In genomic region chr4:138243369-138243768, GRCh38 we compare ENCODE assay signal across 10 cellular contexts. TPM values are rescaled to one million over a fixed set of nuclear protein-coding genes. Genes with fewer than 3 reads are reported as not detected.
DNase-seq lines count a peak whose midpoint lies in the region; ATAC-seq, FAIRE-seq and TF ChIP-seq lines count a peak whose summit lies in the region.
"Had no signal": no experiment of that assay in that cellular context is flagged by ENCODE, and none has a peak within 500 bp of the region (broad histone marks: within the 10 kb centered on the region; RNA-seq: fewer than 3 reads in every experiment).

No MANE protein-coding gene starts in this region.

- ATAC-seq in HepG2 (no peak), right lobe of liver (no peak)
- ATAC-seq: CD8-positive, alpha-beta T cell had no signal

- intact Hi-C loops in HepG2 (cut with micrococcal nuclease; ENCODE audit: unreplicated experiment) = loop anchor here (5.0 to 10.0 kb wide), 2 partner anchors 209 to 314 kb away; no protein-coding TSS in a partner anchor
- intact Hi-C loops in right lobe of liver (cut with DNase I) = no loop called here
- intact Hi-C loops in colonic mucosa (cut with DNase I) = no loop called here

- no peaks in the 10 kb centered on the region for H3K36me3 Mint-ChIP-seq in type B pancreatic cell
- H3K36me3 Mint-ChIP-seq: CD8-positive, alpha-beta T cell had no signal

- FAIRE-seq in HepG2 (lab: Jason Lieb, UNC) = no peak

- H3K4me3 Mint-ChIP-seq in type B pancreatic cell = no peak overlapping the region
- H3K4me3 Mint-ChIP-seq: CD8-positive, alpha-beta T cell had no signal

- in situ Hi-C loops in HepG2 (cut with HindIII; ENCODE audit: extremely low pct_ligation_motif_present, low pct_unique_long_range_greater_than_20kb) = no loop called here

- TF ChIP-seq CTCF in HepG2 (CRISPR knock-in tag; IDR thresholded peaks at IDR 0.05) (no peak), right lobe of liver (IDR thresholded peaks at IDR 0.05) (no peak), colonic mucosa (IDR thresholded peaks at IDR 0.05) (no peak), type B pancreatic cell (conservative IDR thresholded peaks at IDR 0.05) (no peak)

- no TSS peak for BruUV-seq in HepG2 (replicated peaks; lab: Mats Ljungman, UMichigan)

- no peak for TF ChIP-seq POLR2A in HepG2 (IDR thresholded peaks at IDR 0.05; ENCODE audit: insufficient read depth in 1 of 2, low read depth in 2 of 2, low read length in 2 of 2)
- TF ChIP-seq POLR2A in right lobe of liver (IDR thresholded peaks at IDR 0.05) = no peak

- H3K36me3 ChIP-seq in HepG2 (replicated peaks in 1 of 2; ENCODE audit: control insufficient read depth in 1 of 2, insufficient read depth in 2 of 2, low read length in 2 of 2) = no peaks in the 10 kb centered on the region
- no peaks in the 10 kb centered on the region for H3K36me3 ChIP-seq in right lobe of liver
- no peaks in the 10 kb centered on the region for H3K36me3 ChIP-seq in colonic mucosa
- H3K36me3 ChIP-seq: cardiac muscle cell had no signal

- no peak overlapping the region for H3K4me2 ChIP-seq in HepG2 (ENCODE audit: low read depth, low read length)

- H3K27me3 Mint-ChIP-seq in type B pancreatic cell = no peaks in the 10 kb centered on the region

- H3K9ac ChIP-seq in HepG2 (ENCODE audit: insufficient read depth, low read depth, low read length) (no peak overlapping the region), colonic mucosa (ENCODE audit: low read depth in 2 of 2, low read length in 2 of 2) (no peak overlapping the region)

- H3K9me3 ChIP-seq in HepG2 (ENCODE audit: low read length) (no peaks in the 10 kb centered on the region), right lobe of liver (no peaks in the 10 kb centered on the region), colonic mucosa (no peaks in the 10 kb centered on the region)

- TF ChIP-seq EP300 in HepG2 (IDR thresholded peaks at IDR 0.05; ENCODE audit: low read depth in 2 of 2, low read length in 2 of 2) (no peak), HepG2 (CRISPR knock-in tag; IDR thresholded peaks at IDR 0.05; ENCODE audit: borderline replicate concordance) (no peak)

- peaks cover 4% of the 10 kb centered on the region for H3K9me3 Mint-ChIP-seq in type B pancreatic cell
- H3K9me3 Mint-ChIP-seq: CD8-positive, alpha-beta T cell had no signal

- H3K27me3 ChIP-seq in HepG2 (ENCODE audit: control insufficient read depth in 1 of 2, insufficient read depth in 2 of 2, low read length in 2 of 2) = no peaks in the 10 kb centered on the region; a peak in 1 of 5 replicates
- no peaks in the 10 kb centered on the region for H3K27me3 ChIP-seq in right lobe of liver
- no peaks in the 10 kb centered on the region for H3K27me3 ChIP-seq in colonic mucosa
- H3K27me3 ChIP-seq: cardiac muscle cell had no signal

- CTCF ChIA-PET in HepG2 (lab: Yijun Ruan, JAX; ENCODE audit: low intra/inter-chr PET ratio, low total read pairs) = no interaction called here

- H3K4me1 ChIP-seq in HepG2 (ENCODE audit: insufficient read depth, low read length) (peaks cover 25% of the 10 kb centered on the region), right lobe of liver (peaks cover 0 to 5% (median 0%) of the 10 kb centered on the region in 4 donors), colonic mucosa (no peaks in the 10 kb centered on the region)

- POLR2A ChIA-PET in HepG2 (lab: Yijun Ruan, JAX) = interaction anchor here (2.4 to 4.1 kb wide), 2 partner anchors 43 to 105 kb away, joined by 13 to 38 read pairs; no protein-coding TSS in a partner anchor

- peaks cover 37% of the 10 kb centered on the region for H3K79me2 ChIP-seq in HepG2 (ENCODE audit: insufficient read depth, low read length)

- peak overlapping the region; percentile 78 for H2AFZ ChIP-seq in HepG2 (ENCODE audit: low read length)

- DNase-seq in HepG2 (ENCODE audit: low spot score) = no peak
- no peak for DNase-seq in right lobe of liver
- peak; percentile 5 for DNase-seq in NCI-H345 treated with DMSO at 0.1 percent for 48 hours (lab: John Stamatoyannopoulos, UW; ENCODE audit: unreplicated experiment)
- no peak for DNase-seq in colonic mucosa
- no peak for DNase-seq in type B pancreatic cell (ENCODE audit: extremely low spot score, unreplicated experiment)
- no peak for DNase-seq in stimulated activated CD4-positive, alpha-beta T cell treated with anti-CD3 and anti-CD28 coated beads, Interleukin-4, amount 100 ng/mL, for 1 hour
- DNase-seq in AG08396 (ENCODE audit: low spot score) = no peak
- DNase-seq in NOMO-1 treated with DMSO at 0.1 percent for 48 hours (lab: John Stamatoyannopoulos, UW; ENCODE audit: unreplicated experiment) = no peak
- DNase-seq: CD8-positive, alpha-beta T cell had no signal

- H4K20me1 ChIP-seq in HepG2 (ENCODE audit: insufficient read depth, low read length) = peaks cover 10% of the 10 kb centered on the region; the same call in 1 of the 2 replicates

- H3K27ac ChIP-seq in HepG2 (ENCODE audit: extremely low read length, insufficient read depth, low read length) (no peak overlapping the region), right lobe of liver (no peak overlapping the region), colonic mucosa (peak overlapping the region; percentile 88)

- H3K4me1 Mint-ChIP-seq in type B pancreatic cell (ENCODE audit: unreplicated experiment) = peaks cover 27% of the 10 kb centered on the region

- WGBS in HepG2 (ENCODE audit: low lambda C conversion rate) = 94% methylated on average over 3 of the region's 3 CpGs
- 87% methylated on average over 3 of the region's 3 CpGs for WGBS in right lobe of liver (ENCODE audit: insufficient coverage, low coverage, low lambda C conversion rate, missing lambda C conversion rate)

- H3K4me3 ChIP-seq in HepG2 (replicated peaks in 1 of 3; ENCODE audit: insufficient read depth in 1 of 3, low read depth in 2 of 3, low read length in 3 of 3) (no peak overlapping the region), right lobe of liver (no peak overlapping the region), colonic mucosa (no peak overlapping the region)

- no peak for TF ChIP-seq RAD21 in HepG2 (CRISPR knock-in tag; IDR thresholded peaks at IDR 0.05)

- H3K27ac Mint-ChIP-seq in type B pancreatic cell = peak overlapping the region; percentile 46
- H3K27ac Mint-ChIP-seq: CD8-positive, alpha-beta T cell had no signal

TF ChIP-seq in HepG2, 621 proteins besides CTCF, POLR2A, EP300 and RAD21 (continues in another document):
- TF ChIP-seq ZNF547 (CRISPR knock-in tag; IDR thresholded peaks at IDR 0.05) (no peak), ZNF264 (CRISPR knock-in tag; IDR thresholded peaks at IDR 0.05) (no peak), KDM2A (CRISPR knock-in tag; IDR thresholded peaks at IDR 0.05; ENCODE audit: borderline replicate concordance, low read depth) (no peak), YEATS4 (CRISPR knock-in tag; IDR thresholded peaks at IDR 0.05; ENCODE audit: borderline replicate concordance) (no peak), PRDM10 (CRISPR knock-in tag; IDR thresholded peaks at IDR 0.05; ENCODE audit: low read depth) (no peak)

RNA-seq across cellular contexts. Expression of gene SLC7A11, which starts 1.2 kb away (rescaled TPM):
- total RNA-seq in HepG2 (2016; rRNA removed; fragmentation: Illumina TruSeq; extraction: Trizol) (11.9 and 15.7 TPM in 2 replicates), right lobe of liver (1 to 10 TPM in 2 of 6 experiments, under 1 TPM in 3, not detected in 1; 0.02 to 1.8 (median 0.35) TPM), colonic mucosa (1 to 10 TPM; 2.9 to 3.8 TPM), type B pancreatic cell (ENCODE audit: low replicate concordance) (6.3 and 13.7 TPM in 2 replicates)
- 1.5 and 2.6 TPM in 2 replicates for total RNA-seq in HepG2 (2016; cell fraction: cytosol; rRNA removed; fragmentation: Illumina TruSeq; extraction: Trizol; ENCODE audit: low read depth)
- 13.1 and 14.5 TPM in 2 replicates for total RNA-seq in HepG2 (2016; cell fraction: insoluble cytoplasmic fraction; rRNA removed; fragmentation: Illumina TruSeq; extraction: Trizol)
- 4.0 and 5.0 TPM in 2 replicates for total RNA-seq in HepG2 (2016; cell fraction: membrane; rRNA removed; fragmentation: Illumina TruSeq; extraction: Trizol)
- total RNA-seq in HepG2 (2016; cell fraction: nucleus; rRNA removed; fragmentation: Illumina TruSeq; extraction: Trizol) = 21.1 and 22.8 TPM in 2 replicates
- polyA plus RNA-seq in HepG2 (2011; rRNA removed) = 15.9 and 17.5 TPM in 2 replicates
- polyA plus RNA-seq in HepG2 (2011; cell fraction: cytosol; rRNA removed) = 5.6 and 9.4 TPM in 2 replicates
- 9.2 and 14.7 TPM in 2 replicates for polyA plus RNA-seq in HepG2 (2011; cell fraction: nucleus; rRNA removed)
- 20.4 and 31.0 TPM in 2 replicates for polyA plus RNA-seq in HepG2 (2012)
- 0.35 and 0.42 TPM in 2 replicates for polyA plus RNA-seq in HepG2 (2016; cell fraction: cytosol; fragmentation: Illumina TruSeq; extraction: Trizol; ENCODE audit: low read depth)
- polyA plus RNA-seq in HepG2 (2016; cell fraction: insoluble cytoplasmic fraction; fragmentation: Illumina TruSeq; extraction: Trizol; ENCODE audit: low read depth) = 5.6 and 6.9 TPM in 2 replicates
- 0.86 and 0.94 TPM in 2 replicates for polyA plus RNA-seq in HepG2 (2016; cell fraction: membrane; fragmentation: Illumina TruSeq; extraction: Trizol; ENCODE audit: low read depth)
- 16.0 and 16.6 TPM in 2 replicates for polyA plus RNA-seq in HepG2 (2016; cell fraction: nucleus; fragmentation: Illumina TruSeq; extraction: Trizol; ENCODE audit: insufficient read depth, low read depth)
- 95.4 and 149 TPM in 2 replicates for polyA minus RNA-seq in HepG2 (2011; rRNA and poly(A)+ RNA removed; ENCODE audit: low replicate concordance)
- polyA minus RNA-seq in HepG2 (2011; cell fraction: cytosol; rRNA and poly(A)+ RNA removed) = 28.0 and 41.2 TPM in 2 replicates
- polyA minus RNA-seq in HepG2 (2011; cell fraction: nucleus; rRNA and poly(A)+ RNA removed) = 82.7 and 97.5 TPM in 2 replicates
- total RNA-seq: CD8-positive, alpha-beta T cell had no signal
